13 cellular contexts compared by ENCODE assay signal in the genomic region with DNA sequence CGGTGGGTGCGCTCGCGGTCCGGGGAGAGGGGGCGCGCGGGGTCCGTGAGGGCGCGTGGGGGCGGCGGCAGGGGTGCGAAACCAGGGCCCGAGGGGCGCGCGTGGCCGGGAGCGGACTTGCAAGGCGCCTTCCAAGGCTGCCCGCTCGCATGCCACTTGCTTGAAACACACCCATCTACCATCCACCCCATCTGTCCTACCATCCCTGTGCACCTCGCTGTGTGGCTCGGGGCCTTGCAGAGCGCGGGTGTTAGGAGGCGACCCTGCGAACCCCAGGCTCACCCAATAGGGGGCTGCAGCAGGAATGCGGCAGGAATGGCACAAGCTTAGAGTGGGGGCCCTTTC. TPM values are rescaled to one million over a fixed set of nuclear protein-coding genes. Genes with fewer than 3 reads are reported as not detected.
A peak's percentile ranks its signal among the peaks of the same experiment; 100 is the strongest.
DNase-seq lines count a peak whose midpoint lies in the region; ATAC-seq and TF ChIP-seq lines count a peak whose summit lies in the region.
"Had no signal": no experiment of that assay in that cellular context is flagged by ENCODE, and none has a peak within 500 bp of the region (broad histone marks: within the 10 kb centered on the region; RNA-seq: fewer than 3 reads in every experiment).

No MANE protein-coding gene starts in this region.

- H4K20me1 ChIP-seq in neural progenitor cell (ENCODE audit: low read depth), result no peaks in the 10 kb centered on the region

- TF ChIP-seq CTCF in breast epithelium (IDR thresholded peaks at IDR 0.05) (no peak), MCF 10A (IDR thresholded peaks at IDR 0.05; ENCODE audit: unreplicated experiment) (no peak), left ventricle myocardium inferior (IDR thresholded peaks at IDR 0.05; ENCODE audit: borderline replicate concordance) (no peak), neural progenitor cell (IDR thresholded peaks at IDR 0.05) (peak; percentile 9), upper lobe of left lung (IDR thresholded peaks at IDR 0.05) (no peak)

- BruUV-seq in MCF 10A (replicated peaks; lab: Mats Ljungman, UMichigan), result no TSS peak

- no peaks in the 10 kb centered on the region for H3K79me2 ChIP-seq in neural progenitor cell (ENCODE audit: low read depth)

- H3K27ac Mint-ChIP-seq in MCF 10A (ENCODE audit: low read depth, unreplicated experiment) (no peak overlapping the region), neural progenitor cell (no peak overlapping the region)
- H3K27ac Mint-ChIP-seq in activated T-helper 2 cell treated with anti-CD3 and anti-CD28 coated beads, Interferon-gamma antibody, Interleukin-2, Interleukin-4, amounts not matched to agents 10 μg/mL and 5 μg/mL and 100 μg/mL, durations not matched to agents 14 hours and 24 hours and 36 hours, result no peak overlapping the region

- peak overlapping the region; percentile 86 for H3K4me2 ChIP-seq in neural progenitor cell

- POLR2A ChIA-PET in MCF 10A (lab: Yijun Ruan, JAX), result no interaction called here

- no peaks in the 10 kb centered on the region for H3K9me3 Mint-ChIP-seq in MCF 10A (ENCODE audit: unreplicated experiment)
- H3K9me3 Mint-ChIP-seq in neural progenitor cell, result no peaks in the 10 kb centered on the region
- no peaks in the 10 kb centered on the region for H3K9me3 Mint-ChIP-seq in activated T-helper 2 cell treated with anti-CD3 and anti-CD28 coated beads, Interferon-gamma antibody, Interleukin-2, Interleukin-4, amounts not matched to agents 10 μg/mL and 5 μg/mL and 100 μg/mL, durations not matched to agents 14 hours and 24 hours and 36 hours

- H3K4me1 ChIP-seq in breast epithelium, result no peaks in the 10 kb centered on the region
- H3K4me1 ChIP-seq in left ventricle myocardium inferior, result peaks cover 9% of the 10 kb centered on the region
- H3K4me1 ChIP-seq in neural progenitor cell, result peaks cover 14% of the 10 kb centered on the region
- peaks cover 0 to 8% (median 5%) of the 10 kb centered on the region in 4 donors for H3K4me1 ChIP-seq in upper lobe of left lung
- H3K4me1 ChIP-seq: Caco-2, colonic mucosa had no signal

- H3K4me3 Mint-ChIP-seq in MCF 10A (ENCODE audit: unreplicated experiment) (no peak overlapping the region), neural progenitor cell (peak overlapping the region; percentile 78)
- no peak overlapping the region for H3K4me3 Mint-ChIP-seq in activated T-helper 2 cell treated with anti-CD3 and anti-CD28 coated beads, Interferon-gamma antibody, Interleukin-2, Interleukin-4, amounts not matched to agents 10 μg/mL and 5 μg/mL and 100 μg/mL, durations not matched to agents 14 hours and 24 hours and 36 hours (ENCODE audit: low read depth)

- no peaks in the 10 kb centered on the region for H3K9me3 ChIP-seq in breast epithelium
- no peaks in the 10 kb centered on the region for H3K9me3 ChIP-seq in left ventricle myocardium inferior (replicated peaks)
- no peaks in the 10 kb centered on the region for H3K9me3 ChIP-seq in neural progenitor cell (ENCODE audit: low read depth)
- H3K9me3 ChIP-seq in upper lobe of left lung, result no peaks in the 10 kb centered on the region
- H3K9me3 ChIP-seq: Caco-2, colonic mucosa had no signal

- H3K27me3 ChIP-seq in breast epithelium (peaks cover 0 to 8% of the 10 kb centered on the region in 2 donors), left ventricle myocardium inferior (ENCODE audit: low read depth) (peaks cover 34% of the 10 kb centered on the region), neural progenitor cell (peaks cover 61% of the 10 kb centered on the region), upper lobe of left lung (peaks cover 0 to 8% (median 3%) of the 10 kb centered on the region in 4 donors)

- H2AFZ ChIP-seq in neural progenitor cell (replicated peaks), result peak overlapping the region; percentile 91

- H3K27me3 Mint-ChIP-seq in MCF 10A (ENCODE audit: insufficient read depth, unreplicated experiment) (peaks cover 7% of the 10 kb centered on the region), neural progenitor cell (ENCODE audit: insufficient read depth, low read depth) (peaks cover 6% of the 10 kb centered on the region)
- H3K27me3 Mint-ChIP-seq in activated T-helper 2 cell treated with anti-CD3 and anti-CD28 coated beads, Interferon-gamma antibody, Interleukin-2, Interleukin-4, amounts not matched to agents 10 μg/mL and 5 μg/mL and 100 μg/mL, durations not matched to agents 14 hours and 24 hours and 36 hours (ENCODE audit: low read depth), result peaks cover 36% of the 10 kb centered on the region

- H3K4me3 ChIP-seq in breast epithelium, result peak overlapping the region; percentile 9 to 18 (median 14)
- peak overlapping the region; percentile 57 for H3K4me3 ChIP-seq in left ventricle myocardium inferior
- peak overlapping the region; percentile 45 for H3K4me3 ChIP-seq in neural progenitor cell
- H3K4me3 ChIP-seq in upper lobe of left lung, result peak overlapping the region in 3 of 4 donors; percentile 24 to 38 (median 33)
- H3K4me3 ChIP-seq: colonic mucosa, K562 had no signal

- no peaks in the 10 kb centered on the region for H3K36me3 Mint-ChIP-seq in MCF 10A (ENCODE audit: insufficient read depth, unreplicated experiment)
- H3K36me3 Mint-ChIP-seq in neural progenitor cell, result peaks cover 2% of the 10 kb centered on the region
- no peaks in the 10 kb centered on the region for H3K36me3 Mint-ChIP-seq in activated T-helper 2 cell treated with anti-CD3 and anti-CD28 coated beads, Interferon-gamma antibody, Interleukin-2, Interleukin-4, amounts not matched to agents 10 μg/mL and 5 μg/mL and 100 μg/mL, durations not matched to agents 14 hours and 24 hours and 36 hours (ENCODE audit: low read depth)

- no peak for TF ChIP-seq POLR2A in breast epithelium (IDR thresholded peaks at IDR 0.05)
- no peak for TF ChIP-seq POLR2A in upper lobe of left lung (IDR thresholded peaks at IDR 0.05)

- H3K27ac ChIP-seq in breast epithelium (no peak overlapping the region), left ventricle myocardium inferior (replicated peaks) (no peak overlapping the region), neural progenitor cell (no peak overlapping the region), upper lobe of left lung (no peak overlapping the region)
- H3K27ac ChIP-seq: colonic mucosa had no signal

- no peak for ATAC-seq in upper lobe of left lung (ENCODE audit: low FRiP score in 2 of 2)
- ATAC-seq: K562, PC-3 had no signal

- intact Hi-C loops in breast epithelium (cut with DNase I; ENCODE audit: low total_unique reads) (no loop called here), MCF 10A (cut with micrococcal nuclease) (no loop called here), left ventricle myocardium inferior (cut with micrococcal nuclease) (loop anchor here (10.0 kb wide), 1 partner anchor 260 kb away; no protein-coding TSS in a partner anchor)
- intact Hi-C loops in activated T-helper 2 cell treated with anti-CD3 and anti-CD28 coated beads, Interferon-gamma antibody, Interleukin-2, Interleukin-4, amounts not matched to agents 10 μg/mL and 5 μg/mL and 100 μg/mL, durations not matched to agents 14 hours and 24 hours and 36 hours (cut with micrococcal nuclease), result no loop called here

- H3K9ac ChIP-seq in neural progenitor cell, result no peak overlapping the region

- no peaks in the 10 kb centered on the region for H3K4me1 Mint-ChIP-seq in MCF 10A (ENCODE audit: insufficient read depth, unreplicated experiment)
- H3K4me1 Mint-ChIP-seq in neural progenitor cell, result peaks cover 18% of the 10 kb centered on the region
- no peaks in the 10 kb centered on the region for H3K4me1 Mint-ChIP-seq in activated T-helper 2 cell treated with anti-CD3 and anti-CD28 coated beads, Interferon-gamma antibody, Interleukin-2, Interleukin-4, amounts not matched to agents 10 μg/mL and 5 μg/mL and 100 μg/mL, durations not matched to agents 14 hours and 24 hours and 36 hours (ENCODE audit: low read depth)

- no peak for TF ChIP-seq EP300 in upper lobe of left lung (IDR thresholded peaks at IDR 0.05)

- WGBS in upper lobe of left lung, 2 donors, result 10 to 36% methylated on average over 9 to 16 of the region's 30 CpGs

- DNase-seq in breast epithelium (ENCODE audit: low spot score in 2 of 2), result no peak
- no peak for DNase-seq in MCF 10A (ENCODE audit: unreplicated experiment)
- no peak for DNase-seq in left ventricle myocardium inferior
- no peak for DNase-seq in neural progenitor cell (ENCODE audit: low spot score)
- no peak for DNase-seq in upper lobe of left lung
- DNase-seq in activated T-helper 2 cell treated with anti-CD3 and anti-CD28 coated beads, Interferon-gamma antibody, Interleukin-2, Interleukin-4, amounts not matched to agents 10 μg/mL and 5 μg/mL and 100 μg/mL, durations not matched to agents 14 hours and 24 hours and 36 hours (ENCODE audit: low spot score), result no peak
- DNase-seq in activated T-cell treated with anti-CD3 and anti-CD28 coated beads for 4 hours, result no peak
- no peak for DNase-seq in stimulated activated CD4-positive, alpha-beta T cell treated with anti-CD3 and anti-CD28 coated beads, Interleukin-4, amount 100 ng/mL, for 24 hours
- DNase-seq: activated CD4-positive, CD25-positive, alpha-beta regulatory T cell; Caco-2; colonic mucosa; PC-3 had no signal

- H3K36me3 ChIP-seq in breast epithelium (no peaks in the 10 kb centered on the region), left ventricle myocardium inferior (no peaks in the 10 kb centered on the region), neural progenitor cell (no peaks in the 10 kb centered on the region), upper lobe of left lung (no peaks in the 10 kb centered on the region)
- H3K36me3 ChIP-seq: colonic mucosa had no signal

- peaks cover 6% of the 10 kb centered on the region for H3F3A ChIP-seq in neural progenitor cell (ENCODE audit: low read depth)

- CTCF ChIA-PET in MCF 10A (lab: Yijun Ruan, JAX), result interaction anchor here (1.1 to 2.2 kb wide), 2 partner anchors 197 to 261 kb away, joined by 4 to 12 read pairs; no protein-coding TSS in a partner anchor

RNA-seq across cellular contexts. Expression of a gene that starts 0.2 kb away (rescaled TPM):
- total RNA-seq in breast epithelium, result not detected
- not detected in 2 replicates for total RNA-seq in MCF 10A (2022)
- not detected for total RNA-seq in left ventricle myocardium inferior
- 0.12 TPM in 1 of 2 replicates, not detected in the other for total RNA-seq in neural progenitor cell (ENCODE audit: low replicate concordance)
- total RNA-seq in upper lobe of left lung, result 10 to 100 TPM in 4 of 6 donors, 1 to 10 TPM in 1, under 1 TPM in 1; 0.09 to 57.9 (median 21.6) TPM
- total RNA-seq in activated T-helper 2 cell treated with anti-CD3 and anti-CD28 coated beads, Interferon-gamma antibody, Interleukin-2, Interleukin-4, amounts not matched to agents 10 μg/mL and 5 μg/mL and 100 μg/mL, durations not matched to agents 14 hours and 24 hours and 36 hours, result not detected in 2 replicates
- total RNA-seq: Caco-2, colonic mucosa, K562, PC-3 had no signal

RNA-seq across cellular contexts. Expression of a gene that starts 37.7 kb away (rescaled TPM):
- total RNA-seq in breast epithelium, result 100 to 1,000 TPM in 1 of 3 donors, 10 to 100 TPM in 2; 36.3 to 129 (median 44.2) TPM
- total RNA-seq in MCF 10A (2022), result 5.3 and 8.3 TPM in 2 replicates
- total RNA-seq in left ventricle myocardium inferior, result 44.6 TPM
- total RNA-seq in neural progenitor cell (ENCODE audit: low replicate concordance), result 3.3 and 7.2 TPM in 2 replicates
- 10 to 100 TPM; 21.6 to 52.4 (median 38.3) TPM for total RNA-seq in upper lobe of left lung
- 0.14 and 0.30 TPM in 2 replicates for total RNA-seq in activated T-helper 2 cell treated with anti-CD3 and anti-CD28 coated beads, Interferon-gamma antibody, Interleukin-2, Interleukin-4, amounts not matched to agents 10 μg/mL and 5 μg/mL and 100 μg/mL, durations not matched to agents 14 hours and 24 hours and 36 hours
- total RNA-seq: PC-3 had no signal
